In the genomic region with DNA sequence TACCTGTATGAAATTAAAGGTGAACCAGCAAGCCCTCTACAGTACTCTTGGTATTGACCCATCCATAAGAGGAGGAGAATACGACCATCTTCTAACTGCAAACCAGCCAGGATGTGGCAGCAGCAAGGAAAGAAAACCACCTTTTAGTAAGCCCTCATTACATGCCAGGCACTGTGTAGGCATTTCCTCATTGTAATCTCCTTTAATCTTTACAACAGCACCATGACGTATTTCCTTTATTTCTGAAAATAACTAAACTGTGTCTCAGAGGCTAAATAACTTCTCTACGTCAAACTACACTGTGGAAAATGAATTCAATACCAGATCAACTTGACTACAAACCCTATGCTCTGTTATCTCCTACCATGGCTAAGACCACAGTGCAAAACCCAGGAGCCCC, we compare ENCODE assay signal across 19 cellular contexts. TPM values are rescaled to one million over a fixed set of nuclear protein-coding genes. Genes with fewer than 3 reads are reported as not detected.
A peak's percentile ranks its signal among the peaks of the same experiment; 100 is the strongest.
DNase-seq lines count a peak whose midpoint lies in the region; ATAC-seq, FAIRE-seq and TF ChIP-seq lines count a peak whose summit lies in the region.
"Had no signal": no experiment of that assay in that cellular context is flagged by ENCODE, and none has a peak within 500 bp of the region (broad histone marks: within the 10 kb centered on the region; RNA-seq: fewer than 3 reads in every experiment).

No MANE protein-coding gene starts in this region.

- H2AFZ ChIP-seq in PC-3 (ENCODE audit: low read length), result no peak overlapping the region

- H3K9me3 ChIP-seq in small intestine (ENCODE audit: control insufficient read depth, low read depth), result no peaks in the 10 kb centered on the region
- H3K9me3 ChIP-seq in PC-3 (ENCODE audit: low read length), result no peaks in the 10 kb centered on the region
- no peaks in the 10 kb centered on the region for H3K9me3 ChIP-seq in esophagus squamous epithelium
- H3K9me3 ChIP-seq: vagina had no signal

- H3K4me1 ChIP-seq in small intestine (ENCODE audit: control insufficient read depth in 2 of 2, insufficient read depth in 1 of 2, low read depth in 1 of 2, low read length in 1 of 2), result no peaks in the 10 kb centered on the region
- no peaks in the 10 kb centered on the region for H3K4me1 ChIP-seq in PC-3 (ENCODE audit: insufficient read depth, low read length)
- H3K4me1 ChIP-seq in esophagus squamous epithelium, result no peaks in the 10 kb centered on the region
- H3K4me1 ChIP-seq: vagina had no signal

- H3K9me2 ChIP-seq in PC-3 (replicated peaks; ENCODE audit: low read length), result no peaks in the 10 kb centered on the region

- no peak for TF ChIP-seq CTCF in PC-3 (conservative IDR thresholded peaks at IDR 0.05; ENCODE audit: low read depth, low read length)
- no peak for TF ChIP-seq CTCF in esophagus squamous epithelium (IDR thresholded peaks at IDR 0.05)

- H3K36me3 ChIP-seq in small intestine (ENCODE audit: control insufficient read depth in 2 of 2, insufficient read depth in 2 of 2, low read length in 2 of 2) (peaks cover 0 to 2% of the 10 kb centered on the region in 2 donors), PC-3 (ENCODE audit: low read depth, low read length) (0 out of 2 replicates have a peak, but pooled peaks cover 4% of the 10 kb centered on the region), esophagus squamous epithelium (peaks cover 0 to 36% (median 0%) of the 10 kb centered on the region in 3 donors)

- peaks cover 6% of the 10 kb centered on the region for H3K36me3 Mint-ChIP-seq in activated CD8-positive, alpha-beta memory T cell treated with anti-CD3 and anti-CD28 coated beads, Interleukin-2, amount 10 ng/mL, durations not matched to agents 7 days and 5 days
- H3K36me3 Mint-ChIP-seq in T-helper 1 cell treated with Interleukin-12 subunit alpha and Interleukin-12 subunit beta and Interleukin-4 antibody, amounts not matched to agents 30 μg/mL and 1 μg/mL, for 36 hours (ENCODE audit: low read depth), result no peaks in the 10 kb centered on the region

- peak; percentile 68 for ATAC-seq in activated CD8-positive, alpha-beta memory T cell treated with anti-CD3 and anti-CD28 coated beads, Interleukin-2, amount 10 ng/mL, durations not matched to agents 7 days and 5 days
- no peak for ATAC-seq in PC-3

- H3K27me3 Mint-ChIP-seq in activated CD8-positive, alpha-beta memory T cell treated with anti-CD3 and anti-CD28 coated beads, Interleukin-2, amount 10 ng/mL, durations not matched to agents 7 days and 5 days, result no peaks in the 10 kb centered on the region
- no peaks in the 10 kb centered on the region for H3K27me3 Mint-ChIP-seq in T-helper 1 cell treated with Interleukin-12 subunit alpha and Interleukin-12 subunit beta and Interleukin-4 antibody, amounts not matched to agents 30 μg/mL and 1 μg/mL, for 36 hours (ENCODE audit: low read depth)

- no peak overlapping the region for H3K27ac Mint-ChIP-seq in activated CD8-positive, alpha-beta memory T cell treated with anti-CD3 and anti-CD28 coated beads, Interleukin-2, amount 10 ng/mL, durations not matched to agents 7 days and 5 days
- peak overlapping the region; percentile 12 for H3K27ac Mint-ChIP-seq in T-helper 1 cell treated with Interleukin-12 subunit alpha and Interleukin-12 subunit beta and Interleukin-4 antibody, amounts not matched to agents 30 μg/mL and 1 μg/mL, for 36 hours
- H3K27ac Mint-ChIP-seq: nephron progenitor cell had no signal

- no peak overlapping the region for H3K4me2 ChIP-seq in PC-3 (ENCODE audit: low read length)

- no peaks in the 10 kb centered on the region for H3F3A ChIP-seq in PC-3 (ENCODE audit: low read length, unreplicated experiment)

- POLR2A ChIA-PET in PC-3 (lab: Charles Lee; ENCODE audit: unreplicated experiment), result no interaction called here

- H4K20me1 ChIP-seq in PC-3 (ENCODE audit: low read length), result no peaks in the 10 kb centered on the region

- intact Hi-C loops in PC-3 (cut with micrococcal nuclease), result no loop called here
- intact Hi-C loops in esophagus squamous epithelium (cut with DNase I), result no loop called here

- H3K9me3 Mint-ChIP-seq in activated CD8-positive, alpha-beta memory T cell treated with anti-CD3 and anti-CD28 coated beads, Interleukin-2, amount 10 ng/mL, durations not matched to agents 7 days and 5 days (ENCODE audit: low read depth), result no peaks in the 10 kb centered on the region
- H3K9me3 Mint-ChIP-seq in T-helper 1 cell treated with Interleukin-12 subunit alpha and Interleukin-12 subunit beta and Interleukin-4 antibody, amounts not matched to agents 30 μg/mL and 1 μg/mL, for 36 hours, result no peaks in the 10 kb centered on the region
- H3K9me3 Mint-ChIP-seq: nephron progenitor cell had no signal

- H3K4me3 ChIP-seq in small intestine (ENCODE audit: low read depth in 1 of 2, low read length in 2 of 2) (no peak overlapping the region), PC-3 (ENCODE audit: low read length) (no peak overlapping the region), esophagus squamous epithelium (no peak overlapping the region)
- H3K4me3 ChIP-seq: vagina had no signal

- DNase-seq in activated CD8-positive, alpha-beta memory T cell treated with anti-CD3 and anti-CD28 coated beads, Interleukin-2, amount 10 ng/mL, durations not matched to agents 7 days and 5 days, result no peak
- no peak for DNase-seq in activated CD8-positive, alpha-beta memory T cell treated with anti-CD3 and anti-CD28 coated beads for 24 hours
- DNase-seq in dermis blood vessel endothelial cell, result peak; percentile 76
- DNase-seq in small intestine, result peak; percentile 6
- no peak for DNase-seq in PC-3
- no peak for DNase-seq in AG08396 (ENCODE audit: low spot score)
- no peak for DNase-seq in esophagus squamous epithelium (lab: John Stamatoyannopoulos, UW)
- DNase-seq: activated CD4-positive, alpha-beta T cell treated with anti-CD3 and anti-CD28 coated beads, Interleukin-2, amount 50 U/mL, for 48 hours; Karpas-422; mammary epithelial cell; NCI-H1436; NCI-H226; nephron progenitor cell had no signal

- H3K27ac ChIP-seq in small intestine (ENCODE audit: low read depth in 1 of 2, low read length in 1 of 2), result no peak overlapping the region
- H3K27ac ChIP-seq in PC-3 (ENCODE audit: low read length), result no peak overlapping the region
- H3K27ac ChIP-seq in esophagus squamous epithelium, result no peak overlapping the region
- H3K27ac ChIP-seq: vagina had no signal

- H3K9ac ChIP-seq in PC-3 (ENCODE audit: low read length), result no peak overlapping the region

- peaks cover 5% of the 10 kb centered on the region for H3K4me1 Mint-ChIP-seq in activated CD8-positive, alpha-beta memory T cell treated with anti-CD3 and anti-CD28 coated beads, Interleukin-2, amount 10 ng/mL, durations not matched to agents 7 days and 5 days
- peaks cover 10% of the 10 kb centered on the region for H3K4me1 Mint-ChIP-seq in T-helper 1 cell treated with Interleukin-12 subunit alpha and Interleukin-12 subunit beta and Interleukin-4 antibody, amounts not matched to agents 30 μg/mL and 1 μg/mL, for 36 hours (ENCODE audit: low read depth)
- H3K4me1 Mint-ChIP-seq: nephron progenitor cell had no signal

- BruUV-seq in PC-3 (replicated peaks; lab: Mats Ljungman, UMichigan), result no TSS peak

- H3K27me3 ChIP-seq in small intestine (ENCODE audit: control insufficient read depth in 2 of 2, insufficient read depth in 2 of 2, low read length in 2 of 2) (no peaks in the 10 kb centered on the region), PC-3 (ENCODE audit: low read length) (no peaks in the 10 kb centered on the region), esophagus squamous epithelium (no peaks in the 10 kb centered on the region)
- H3K27me3 ChIP-seq: vagina had no signal

- 40 to 68% (median 63%) methylated on average over 3 of the region's 3 CpGs for WGBS in small intestine, 3 donors
- WGBS in esophagus squamous epithelium, 2 donors, result 69 to 85% methylated on average over 3 of the region's 3 CpGs

- CTCF ChIA-PET in activated CD8-positive, alpha-beta memory T cell treated with anti-CD3 and anti-CD28 coated beads, Interleukin-2, amount 10 ng/mL, durations not matched to agents 7 days and 5 days (lab: Charles Lee), result no interaction called here
- CTCF ChIA-PET in PC-3 (lab: Charles Lee), result no interaction called here

- FAIRE-seq in small intestine (lab: Jason Lieb, UNC), result no peak
- FAIRE-seq: astrocyte, colon, H1 had no signal

- TF ChIP-seq POLR2A in esophagus squamous epithelium (IDR thresholded peaks at IDR 0.05), result no peak

- no peak overlapping the region for H3K4me3 Mint-ChIP-seq in activated CD8-positive, alpha-beta memory T cell treated with anti-CD3 and anti-CD28 coated beads, Interleukin-2, amount 10 ng/mL, durations not matched to agents 7 days and 5 days
- no peak overlapping the region for H3K4me3 Mint-ChIP-seq in T-helper 1 cell treated with Interleukin-12 subunit alpha and Interleukin-12 subunit beta and Interleukin-4 antibody, amounts not matched to agents 30 μg/mL and 1 μg/mL, for 36 hours
- H3K4me3 Mint-ChIP-seq: nephron progenitor cell had no signal

- H3K79me2 ChIP-seq in PC-3 (ENCODE audit: low read length), result no peaks in the 10 kb centered on the region

RNA-seq across cellular contexts. Expression of a gene that starts 18.2 kb away (rescaled TPM):
- total RNA-seq in activated CD8-positive, alpha-beta memory T cell treated with anti-CD3 and anti-CD28 coated beads, Interleukin-2, amount 10 ng/mL, durations not matched to agents 7 days and 5 days, result 1 to 10 TPM; 4.2 to 4.5 TPM
- total RNA-seq in dermis blood vessel endothelial cell (8.7 and 10.5 TPM in 2 replicates), PC-3 (2014; rRNA removed) (6.6 and 8.9 TPM in 2 replicates), esophagus squamous epithelium (1 to 10 TPM in 3 of 4 donors, under 1 TPM in 1; 0.83 to 7.2 (median 4.5) TPM)
- 1 to 10 TPM in 1 of 3 donors, under 1 TPM in 2; 0.45 to 2.0 (median 0.54) TPM for polyA plus RNA-seq in small intestine

RNA-seq across cellular contexts. Expression of a gene that starts 40.8 kb away (rescaled TPM):
- not detected for total RNA-seq in activated CD8-positive, alpha-beta memory T cell treated with anti-CD3 and anti-CD28 coated beads, Interleukin-2, amount 10 ng/mL, durations not matched to agents 7 days and 5 days
- 1.2 and 1.3 TPM in 2 replicates for total RNA-seq in dermis blood vessel endothelial cell
- under 1 TPM in 1 of 3 donors, not detected in 2; 0.25 TPM for polyA plus RNA-seq in small intestine
- 1.1 and 1.6 TPM in 2 replicates for total RNA-seq in PC-3 (2014; rRNA removed)
- total RNA-seq in esophagus squamous epithelium, result 1 to 10 TPM in 1 of 4 donors, under 1 TPM in 2, not detected in 1; 0.45 to 1.3 (median 0.92) TPM
- total RNA-seq: T-helper 2 cell treated with Interferon-gamma antibody and Interleukin-4, amounts not matched to agents 100 ng/mL and 5 ng/mL, for 36 hours had no signal

Comparison
In these comparisons a context has a peak if more than half of its experiments do, and no peak if none do; other contexts are left out.
1. DNase-seq: peak in dermis blood vessel endothelial cell (single experiment) and small intestine (single experiment); none in activated CD8-positive, alpha-beta memory T cell treated with anti-CD3 and anti-CD28 coated beads, Interleukin-2, amount 10 ng/mL, durations not matched to agents 7 days and 5 days (single experiment), activated CD8-positive, alpha-beta memory T cell treated with anti-CD3 and anti-CD28 coated beads for 24 hours (single experiment), PC-3 (single experiment), AG08396 (single experiment) and esophagus squamous epithelium (single experiment).